ENCODE assay signal across 8 cellular contexts in genomic region chr10:88080213-88080612, GRCh38.
DNase-seq lines count a peak whose midpoint lies in the region; ATAC-seq and TF ChIP-seq lines count a peak whose summit lies in the region.
"Had no signal": no experiment of that assay in that cellular context is flagged by ENCODE, and none has a peak within 500 bp of the region (broad histone marks: within the 10 kb centered on the region; RNA-seq: fewer than 3 reads in every experiment).

No MANE protein-coding gene starts in this region.

- TF ChIP-seq EP300 in transverse colon (IDR thresholded peaks at IDR 0.05; ENCODE audit: low read depth), result no peak

- intact Hi-C loops in prostate gland (cut with DNase I) (no loop called here), transverse colon (cut with DNase I; ENCODE audit: low total_unique reads) (no loop called here)

- H3K4me3 ChIP-seq in prostate gland, result no peak overlapping the region
- H3K4me3 ChIP-seq in transverse colon, result no peak overlapping the region

- no peaks in the 10 kb centered on the region for H3K36me3 ChIP-seq in prostate gland
- H3K36me3 ChIP-seq in transverse colon, result no peaks in the 10 kb centered on the region

- peak; percentile 31 for DNase-seq in SW480 (ENCODE audit: low spot score)
- peak; percentile 25 for DNase-seq in prostate gland (ENCODE audit: low spot score)
- no peak for DNase-seq in stimulated activated CD4-positive, alpha-beta T cell treated with anti-CD3 and anti-CD28 coated beads, Interleukin-4, amount 100 ng/mL, for 24 hours
- DNase-seq in foreskin melanocyte, result no peak
- no peak for DNase-seq in transverse colon
- DNase-seq: activated T-cell treated with anti-CD3 and anti-CD28 coated beads, Interleukin-2, amount 50 U/mL, for 4 hours had no signal

- TF ChIP-seq POLR2A in prostate gland (IDR thresholded peaks at IDR 0.05), result no peak
- TF ChIP-seq POLR2A in transverse colon (IDR thresholded peaks at IDR 0.05), result no peak

- whole genome bisulfite sequencing in prostate gland, result 7% methylated on average over 3 of the region's 3 CpGs
- WGBS in transverse colon (ENCODE audit: low coverage in 1 of 2), 2 donors, result 10 to 11% methylated on average over 3 of the region's 3 CpGs

- ATAC-seq in GM18870 (IDR thresholded peaks at IDR 0.05; ENCODE audit: unreplicated experiment) (peak; percentile 67), HG02852 (IDR thresholded peaks at IDR 0.05; ENCODE audit: unreplicated experiment) (peak; percentile 49)
- ATAC-seq: activated T-cell treated with anti-CD3 and anti-CD28 coated beads, Interleukin-2, amount 50 U/mL, for 4 hours had no signal

- H3K4me1 ChIP-seq in prostate gland (replicated peaks) (no peaks in the 10 kb centered on the region), transverse colon (peaks cover 0 to 22% (median 12%) of the 10 kb centered on the region in 4 donors)

- no peak overlapping the region for H3K27ac ChIP-seq in prostate gland
- no peak overlapping the region for H3K27ac ChIP-seq in transverse colon

- in situ Hi-C loops in transverse colon (cut with MboI; ENCODE audit: low pct_ligation_motif_present in 1 of 4, low pct_unique_long_range_greater_than_20kb in 1 of 4, low sequenced_read_pairs in 3 of 4), result no loop called here

- H3K27me3 ChIP-seq in prostate gland (replicated peaks; ENCODE audit: insufficient read depth) (no peaks in the 10 kb centered on the region), transverse colon (no peaks in the 10 kb centered on the region)

- TF ChIP-seq CTCF in prostate gland (IDR thresholded peaks at IDR 0.05) (no peak), transverse colon (IDR thresholded peaks at IDR 0.05) (no peak)

- H3K9me3 ChIP-seq in prostate gland, result no peaks in the 10 kb centered on the region
- H3K9me3 ChIP-seq in transverse colon, result no peaks in the 10 kb centered on the region

Comparison
In these comparisons a context has a peak if more than half of its experiments do, and no peak if none do; other contexts are left out.
1. DNase-seq: peak in SW480 (single experiment) and prostate gland (single experiment); none in stimulated activated CD4-positive, alpha-beta T cell treated with anti-CD3 and anti-CD28 coated beads, Interleukin-4, amount 100 ng/mL, for 24 hours (single experiment), foreskin melanocyte (single experiment) and transverse colon (single experiment).